34 cellular contexts compared by ENCODE assay signal in genomic region chr11:93639548-93639947, GRCh38.
"Had no signal": no experiment of that assay in that cellular context is flagged by ENCODE, and none has a peak within 500 bp of the region (broad histone marks: within the 10 kb centered on the region; RNA-seq: fewer than 3 reads in every experiment).

No MANE protein-coding gene starts in this region.

- H3K36me3 Mint-ChIP-seq: activated CD4-positive, alpha-beta memory T cell treated with anti-CD3 and anti-CD28 coated beads for 36 hours; activated naive CD4-positive, alpha-beta T cell treated with anti-CD3 and anti-CD28 coated beads, Interleukin-2, amount 10 ng/mL, durations not matched to agents 7 days and 5 days; activated naive CD4-positive, alpha-beta T cell treated with anti-CD3 and anti-CD28 coated beads, Interleukin-2, amount 50 U/mL, for 24 hours; activated naive CD8-positive, alpha-beta T cell; activated naive CD8-positive, alpha-beta T cell treated with anti-CD3 and anti-CD28 coated beads, Interleukin-2, amount 10 ng/mL, durations not matched to agents 7 days and 5 days had no signal

- H3K4me1 ChIP-seq: body of pancreas, breast epithelium had no signal

- H3K4me3 Mint-ChIP-seq: activated B cell treated with CpG ODN at 0.5 μM for 24 hours; activated CD4-positive, alpha-beta memory T cell treated with anti-CD3 and anti-CD28 coated beads for 36 hours; activated CD8-positive, alpha-beta T cell treated with anti-CD3 and anti-CD28 coated beads for 36 hours; activated naive CD4-positive, alpha-beta T cell treated with anti-CD3 and anti-CD28 coated beads, Interleukin-2, amount 10 ng/mL, durations not matched to agents 7 days and 5 days; activated naive CD4-positive, alpha-beta T cell treated with anti-CD3 and anti-CD28 coated beads, Interleukin-2, amount 50 U/mL, for 24 hours; activated naive CD8-positive, alpha-beta T cell; activated naive CD8-positive, alpha-beta T cell treated with anti-CD3 and anti-CD28 coated beads, Interleukin-2, amount 10 ng/mL, durations not matched to agents 7 days and 5 days; activated naive CD8-positive, alpha-beta T cell treated with anti-CD3 and anti-CD28 coated beads, Interleukin-2, amount 50 U/mL, for 24 hours; activated T-helper 1 cell treated with anti-CD3 and anti-CD28 coated beads, Interleukin-12 subunit alpha, Interleukin-12 subunit beta, Interleukin-2, Interleukin-4 antibody, amounts not matched to agents 30 ng/mL and 10 ng/mL and 1 ng/mL, durations not matched to agents 14 hours and 24 hours and 36 hours; T-helper 1 cell treated with Interleukin-12 subunit alpha and Interleukin-12 subunit beta and Interleukin-4 antibody, amounts not matched to agents 30 μg/mL and 1 μg/mL, for 36 hours; T-helper 2 cell treated with Interferon-gamma antibody and Interleukin-4, amounts not matched to agents 5 μg/mL and 100 μg/mL, for 36 hours had no signal

- H3K4me1 Mint-ChIP-seq: activated B cell treated with CpG ODN at 0.5 μM for 24 hours; activated naive CD8-positive, alpha-beta T cell treated with anti-CD3 and anti-CD28 coated beads, Interleukin-2, amount 10 ng/mL, durations not matched to agents 7 days and 5 days had no signal

- H3K9me3 Mint-ChIP-seq: activated B cell treated with CpG ODN at 0.5 μM for 24 hours; activated CD4-positive, alpha-beta memory T cell treated with anti-CD3 and anti-CD28 coated beads for 36 hours; activated CD8-positive, alpha-beta T cell treated with anti-CD3 and anti-CD28 coated beads for 36 hours; activated naive CD4-positive, alpha-beta T cell treated with anti-CD3 and anti-CD28 coated beads, Interleukin-2, amount 10 ng/mL, durations not matched to agents 7 days and 5 days; activated naive CD4-positive, alpha-beta T cell treated with anti-CD3 and anti-CD28 coated beads, Interleukin-2, amount 50 U/mL, for 24 hours; activated naive CD8-positive, alpha-beta T cell treated with anti-CD3 and anti-CD28 coated beads, Interleukin-2, amount 10 ng/mL, durations not matched to agents 7 days and 5 days; activated naive CD8-positive, alpha-beta T cell treated with anti-CD3 and anti-CD28 coated beads, Interleukin-2, amount 50 U/mL, for 24 hours; activated T-helper 1 cell treated with anti-CD3 and anti-CD28 coated beads, Interleukin-12 subunit alpha, Interleukin-12 subunit beta, Interleukin-2, Interleukin-4 antibody, amounts not matched to agents 30 ng/mL and 10 ng/mL and 1 ng/mL, durations not matched to agents 14 hours and 24 hours and 36 hours; activated T-helper 2 cell treated with anti-CD3 and anti-CD28 coated beads, Interferon-gamma antibody, Interleukin-2, Interleukin-4, amounts not matched to agents 10 μg/mL and 5 μg/mL and 100 μg/mL, durations not matched to agents 14 hours and 24 hours and 36 hours; T-helper 1 cell treated with Interleukin-12 subunit alpha and Interleukin-12 subunit beta and Interleukin-4 antibody, amounts not matched to agents 30 μg/mL and 1 μg/mL, for 36 hours had no signal

- ATAC-seq: activated CD8-positive, alpha-beta T cell treated with anti-CD3 and anti-CD28 coated beads for 36 hours; activated naive CD8-positive, alpha-beta T cell treated with anti-CD3 and anti-CD28 coated beads, Interleukin-2, amount 50 U/mL, for 24 hours; body of pancreas had no signal

- FAIRE-seq: astrocyte, TTC549 had no signal

- DNase-seq: activated B cell treated with CpG ODN at 0.5 μM for 24 hours; activated CD4-positive, alpha-beta memory T cell treated with anti-CD3 and anti-CD28 coated beads for 36 hours; activated CD4-positive, alpha-beta T cell treated with anti-CD3 and anti-CD28 coated beads for 48 hours; activated CD4-positive, alpha-beta T cell treated with anti-CD3 and anti-CD28 coated beads, Interleukin-2, amount 50 U/mL, for 1 hour; activated CD4-positive, alpha-beta T cell treated with anti-CD3 and anti-CD28 coated beads, Interleukin-2, amount 50 U/mL, for 4 hours; activated CD4-positive, CD25-positive, alpha-beta regulatory T cell treated with anti-CD3 and anti-CD28 coated beads, Interleukin-2, amount 50 U/mL, for 72 hours; activated CD8-positive, alpha-beta memory T cell treated with anti-CD3 and anti-CD28 coated beads, Interleukin-2, amount 50 U/mL, for 4 hours; activated CD8-positive, alpha-beta T cell treated with anti-CD3 and anti-CD28 coated beads for 36 hours; activated effector memory CD4-positive, alpha-beta T cell treated with Interleukin-2 at 50 U/mL for 16 hours; activated gamma-delta T cell; activated naive CD4-positive, alpha-beta T cell treated with anti-CD3 and anti-CD28 coated beads, Interleukin-2, amount 10 ng/mL, durations not matched to agents 7 days and 5 days; activated naive CD4-positive, alpha-beta T cell treated with Interleukin-2 at 50 U/mL for 16 hours; activated naive CD8-positive, alpha-beta T cell treated with anti-CD3 and anti-CD28 coated beads, Interleukin-2, amount 10 ng/mL, durations not matched to agents 7 days and 5 days; activated naive CD8-positive, alpha-beta T cell treated with anti-CD3 and anti-CD28 coated beads, Interleukin-2, amount 50 U/mL, for 24 hours; activated T-cell treated with anti-CD3 and anti-CD28 coated beads for 4 hours; activated T-cell treated with anti-CD3 and anti-CD28 coated beads, Interleukin-2, amount 50 U/mL, for 1 hour; activated T-cell treated with anti-CD3 and anti-CD28 coated beads, Interleukin-2, amount 50 U/mL, for 48 hours; amniotic stem cell; aorta; body of pancreas; brain microvascular endothelial cell; central memory CD4-positive, alpha-beta T cell; T-helper 1 cell; T-helper 9 cell had no signal

- H3K9me3 ChIP-seq: body of pancreas, breast epithelium had no signal

- H3K27ac Mint-ChIP-seq: activated B cell treated with CpG ODN at 0.5 μM for 24 hours; activated CD4-positive, alpha-beta memory T cell treated with anti-CD3 and anti-CD28 coated beads for 36 hours; activated CD8-positive, alpha-beta T cell treated with anti-CD3 and anti-CD28 coated beads for 36 hours; activated naive CD4-positive, alpha-beta T cell treated with anti-CD3 and anti-CD28 coated beads, Interleukin-2, amount 10 ng/mL, durations not matched to agents 7 days and 5 days; activated naive CD4-positive, alpha-beta T cell treated with anti-CD3 and anti-CD28 coated beads, Interleukin-2, amount 50 U/mL, for 24 hours; activated naive CD8-positive, alpha-beta T cell; activated naive CD8-positive, alpha-beta T cell treated with anti-CD3 and anti-CD28 coated beads, Interleukin-2, amount 10 ng/mL, durations not matched to agents 7 days and 5 days; activated naive CD8-positive, alpha-beta T cell treated with anti-CD3 and anti-CD28 coated beads, Interleukin-2, amount 50 U/mL, for 24 hours; activated T-helper 1 cell treated with anti-CD3 and anti-CD28 coated beads, Interleukin-12 subunit alpha, Interleukin-12 subunit beta, Interleukin-2, Interleukin-4 antibody, amounts not matched to agents 30 ng/mL and 10 ng/mL and 1 ng/mL, durations not matched to agents 14 hours and 24 hours and 36 hours; T-helper 1 cell treated with Interleukin-12 subunit alpha and Interleukin-12 subunit beta and Interleukin-4 antibody, amounts not matched to agents 30 μg/mL and 1 μg/mL, for 36 hours; T-helper 2 cell treated with Interferon-gamma antibody and Interleukin-4, amounts not matched to agents 5 μg/mL and 100 μg/mL, for 36 hours had no signal

- H3K27ac ChIP-seq: body of pancreas, brain microvascular endothelial cell, breast epithelium, VCaP had no signal

- H3K4me3 ChIP-seq: body of pancreas, breast epithelium had no signal

- H3K27me3 ChIP-seq: body of pancreas, brain microvascular endothelial cell, breast epithelium had no signal

- H3K36me3 ChIP-seq: brain microvascular endothelial cell, breast epithelium had no signal
